In the genomic region with DNA sequence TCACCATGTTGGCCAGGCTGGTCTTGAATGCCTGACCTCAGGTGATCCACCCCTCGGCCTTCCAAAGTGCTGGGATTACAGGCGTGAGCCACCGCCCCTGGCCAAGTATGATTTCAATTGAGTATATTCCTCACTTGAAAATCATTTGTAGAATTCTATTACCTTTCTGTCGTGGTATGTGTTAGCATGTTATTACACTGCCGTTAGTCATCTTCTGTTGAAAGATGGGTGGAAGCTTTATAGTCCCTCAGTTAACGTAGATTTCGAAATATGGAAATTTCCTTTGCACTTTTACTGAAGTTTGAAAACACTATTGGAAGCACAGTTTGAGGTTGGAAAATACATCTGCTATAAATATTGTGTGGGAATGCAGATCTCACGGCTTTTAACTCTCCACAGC, we compare ENCODE assay signal across 10 cellular contexts. TPM values are rescaled to one million over a fixed set of nuclear protein-coding genes. Genes with fewer than 3 reads are reported as not detected.
DNase-seq lines count a peak whose midpoint lies in the region; ATAC-seq and TF ChIP-seq lines count a peak whose summit lies in the region.
"Had no signal": no experiment of that assay in that cellular context is flagged by ENCODE, and none has a peak within 500 bp of the region (broad histone marks: within the 10 kb centered on the region; RNA-seq: fewer than 3 reads in every experiment).

No MANE protein-coding gene starts in this region.

- H3K9me3 Mint-ChIP-seq in activated T-cell treated with anti-CD3 and anti-CD28 coated beads, Interleukin-2, amount 50 U/mL, for 72 hours = no peaks in the 10 kb centered on the region

- ATAC-seq in activated T-cell treated with anti-CD3 and anti-CD28 coated beads, Interleukin-2, amount 50 U/mL, for 72 hours (replicated peaks in 1 of 2) = peak; percentile 76 to 78
- ATAC-seq in HG02852 (IDR thresholded peaks at IDR 0.05; ENCODE audit: unreplicated experiment) = no peak
- ATAC-seq in HG02759 (IDR thresholded peaks at IDR 0.05; ENCODE audit: unreplicated experiment) = no peak
- no peak for ATAC-seq in HG02763 (IDR thresholded peaks at IDR 0.05; ENCODE audit: unreplicated experiment)

- POLR2A ChIA-PET in AG04450 (lab: Yijun Ruan, JAX) = interaction anchor here (1.7 kb wide), 1 partner anchor 191 kb away, joined by 13 read pairs; a partner anchor contains a TSS

- CTCF ChIA-PET in AG04450 (lab: Charles Lee) = interaction anchor here (1.8 kb wide), 1 partner anchor 191 kb away, joined by 5 read pairs; a partner anchor contains a TSS

- TF ChIP-seq CTCF in AG04450 (IDR thresholded peaks at IDR 0.05; ENCODE audit: low read depth, low read length) (no peak), fibroblast of villous mesenchyme (IDR thresholded peaks at IDR 0.05; ENCODE audit: insufficient read depth, low read depth, low read length) (no peak)

- H3K4me1 Mint-ChIP-seq in activated T-cell treated with anti-CD3 and anti-CD28 coated beads, Interleukin-2, amount 50 U/mL, for 72 hours (ENCODE audit: low read depth) = peaks cover 38% of the 10 kb centered on the region

- H3K27ac Mint-ChIP-seq in activated T-cell treated with anti-CD3 and anti-CD28 coated beads, Interleukin-2, amount 50 U/mL, for 72 hours = peak overlapping the region; percentile 99

- H3K36me3 Mint-ChIP-seq in activated T-cell treated with anti-CD3 and anti-CD28 coated beads, Interleukin-2, amount 50 U/mL, for 72 hours (ENCODE audit: insufficient read depth in 2 of 2) = peaks cover under 1% of the 10 kb centered on the region in 2 donors

- H3K27ac ChIP-seq in AG04450 (ENCODE audit: low read depth, low read length) = peak overlapping the region; percentile 73
- H3K27ac ChIP-seq: colonic mucosa had no signal

- H3K9me3 ChIP-seq in AG04450 (ENCODE audit: control insufficient read depth, insufficient read depth, low read length) = no peaks in the 10 kb centered on the region
- H3K9me3 ChIP-seq: colonic mucosa had no signal

- no peaks in the 10 kb centered on the region for H3K27me3 ChIP-seq in AG04450 (ENCODE audit: control insufficient read depth, insufficient read depth, low read length)
- H3K27me3 ChIP-seq: colonic mucosa had no signal

- H3K27me3 Mint-ChIP-seq in activated T-cell treated with anti-CD3 and anti-CD28 coated beads, Interleukin-2, amount 50 U/mL, for 72 hours (ENCODE audit: low read depth) = no peaks in the 10 kb centered on the region

- peak overlapping the region; percentile 66 to 82 for H3K4me3 Mint-ChIP-seq in activated T-cell treated with anti-CD3 and anti-CD28 coated beads, Interleukin-2, amount 50 U/mL, for 72 hours

- DNase-seq in AG04450 (ENCODE audit: low read depth, low spot score) (peak; percentile 66), HCEC 1CT (peak; percentile 96), fibroblast of villous mesenchyme (ENCODE audit: low read depth) (peak; percentile 84), NCI-H2227 (lab: John Stamatoyannopoulos, UW; ENCODE audit: unreplicated experiment) (no peak)
- peak; percentile 31 to 39 for DNase-seq in activated T-cell treated with anti-CD3 and anti-CD28 coated beads, Interleukin-2, amount 50 U/mL, for 72 hours
- DNase-seq: colonic mucosa, NCI-H774 had no signal

- H3K4me3 ChIP-seq in AG04450 (ENCODE audit: low read depth, low read length) (no peak overlapping the region), fibroblast of villous mesenchyme (ENCODE audit: low read depth, low read length) (no peak overlapping the region)
- H3K4me3 ChIP-seq: colonic mucosa had no signal

RNA-seq across cellular contexts. Expression of a gene that starts 14.7 kb away (rescaled TPM):
- 34.1 and 52.8 TPM in 2 replicates for polyA plus RNA-seq in AG04450 (2011; rRNA removed)
- 12.0 and 15.0 TPM in 2 replicates for polyA minus RNA-seq in AG04450 (2011; rRNA and poly(A)+ RNA removed)
- 100 to 1,000 TPM; 118 to 137 TPM for total RNA-seq in activated T-cell treated with anti-CD3 and anti-CD28 coated beads, Interleukin-2, amount 50 U/mL, for 72 hours
- total RNA-seq in fibroblast of villous mesenchyme = 34.1 and 50.1 TPM in 2 replicates

RNA-seq across cellular contexts. Expression of a gene that starts 33.5 kb away (rescaled TPM):
- polyA plus RNA-seq in AG04450 (2011; rRNA removed) = 61.0 and 77.3 TPM in 2 replicates
- 29.9 and 38.2 TPM in 2 replicates for polyA minus RNA-seq in AG04450 (2011; rRNA and poly(A)+ RNA removed)
- 10 to 100 TPM; 67.6 to 82.1 TPM for total RNA-seq in activated T-cell treated with anti-CD3 and anti-CD28 coated beads, Interleukin-2, amount 50 U/mL, for 72 hours
- total RNA-seq in fibroblast of villous mesenchyme = 46.4 and 65.2 TPM in 2 replicates

Comparison
In these comparisons a context has a peak if more than half of its experiments do, and no peak if none do; other contexts are left out.
1. ATAC-seq: peak in activated T-cell treated with anti-CD3 and anti-CD28 coated beads, Interleukin-2, amount 50 U/mL, for 72 hours (2 of 2); none in HG02852 (single experiment), HG02759 (single experiment) and HG02763 (single experiment).